Comparison of ENCODE assay signal across 11 cellular contexts in genomic region chr9:91245432-91246313, GRCh38.
DNase-seq lines count a peak whose midpoint lies in the region; ATAC-seq, FAIRE-seq and TF ChIP-seq lines count a peak whose summit lies in the region.
"Had no signal": no experiment of that assay in that cellular context is flagged by ENCODE, and none has a peak within 500 bp of the region (broad histone marks: within the 10 kb centered on the region; RNA-seq: fewer than 3 reads in every experiment).

No MANE protein-coding gene starts in this region.

- peak overlapping the region; percentile 25 for H2AFZ ChIP-seq in neuronal stem cell (ENCODE audit: low read length)

- no peak overlapping the region for H3K4me3 Mint-ChIP-seq in brain

- H3K27me3 ChIP-seq in MG63 (no peaks in the 10 kb centered on the region), neuronal stem cell (ENCODE audit: control insufficient read depth in 3 of 3, insufficient read depth in 3 of 3, low read depth in 1 of 3, low read length in 3 of 3) (no peaks in the 10 kb centered on the region), body of pancreas (no peaks in the 10 kb centered on the region)
- H3K27me3 ChIP-seq: thyroid gland had no signal

- no peak overlapping the region for H4K8ac ChIP-seq in neuronal stem cell (ENCODE audit: low read depth, low read length)

- no peak overlapping the region for H4K91ac ChIP-seq in neuronal stem cell (ENCODE audit: low read depth, low read length, poor library complexity)

- TF ChIP-seq CTCF in brain (conservative IDR thresholded peaks at IDR 0.05) (no peak), body of pancreas (IDR thresholded peaks at IDR 0.05) (no peak)

- H3K4ac ChIP-seq in neuronal stem cell (ENCODE audit: low read length): no peak overlapping the region

- H3K27ac ChIP-seq in neuronal stem cell (replicated peaks; ENCODE audit: low read length) (peak overlapping the region; percentile 13), body of pancreas (no peak overlapping the region)
- H3K27ac ChIP-seq: 22Rv1, thyroid gland had no signal

- H3K9ac ChIP-seq in neuronal stem cell (ENCODE audit: low read depth, low read length, poor library complexity): no peak overlapping the region

- no peak for ATAC-seq in body of pancreas

- H2BK15ac ChIP-seq in neuronal stem cell (ENCODE audit: low read length): no peak overlapping the region

- no CpG with 5 or more reads among the region's 8 CpGs for WGBS in neuronal stem cell (ENCODE audit: extremely low coverage in 2 of 2, insufficient read length in 2 of 2, insufficient replicate concordance in 1 of 2), 2 donors
- 69% methylated on average over 8 of the region's 8 CpGs for WGBS in body of pancreas, 2 donors

- H3K27me3 Mint-ChIP-seq in brain: no peaks in the 10 kb centered on the region

- no peaks in the 10 kb centered on the region for H3K9me3 Mint-ChIP-seq in brain

- H3K9me3 ChIP-seq in MG63: no peaks in the 10 kb centered on the region
- H3K9me3 ChIP-seq in neuronal stem cell (replicated peaks in 1 of 2; ENCODE audit: control insufficient read depth in 2 of 2, insufficient read depth in 1 of 2, low read depth in 1 of 2, low read length in 2 of 2): no peaks in the 10 kb centered on the region
- H3K9me3 ChIP-seq in body of pancreas: no peaks in the 10 kb centered on the region
- H3K9me3 ChIP-seq: thyroid gland had no signal

- H3K36me3 ChIP-seq in MG63: no peaks in the 10 kb centered on the region
- no peaks in the 10 kb centered on the region for H3K36me3 ChIP-seq in neuronal stem cell (replicated peaks in 1 of 2; ENCODE audit: control insufficient read depth in 2 of 2, insufficient read depth in 2 of 2, low read length in 2 of 2)
- no peaks in the 10 kb centered on the region for H3K36me3 ChIP-seq in body of pancreas (replicated peaks in 1 of 2; ENCODE audit: insufficient read depth in 1 of 2, low read depth in 2 of 2)
- H3K36me3 ChIP-seq: thyroid gland had no signal

- no peak overlapping the region for H3K23ac ChIP-seq in neuronal stem cell (ENCODE audit: low read depth, low read length, poor library complexity)

- no peak overlapping the region for H3K4me2 ChIP-seq in neuronal stem cell (ENCODE audit: insufficient read depth, low read length, poor library complexity, severe bottlenecking)

- peaks cover 3% of the 10 kb centered on the region for H3K79me1 ChIP-seq in neuronal stem cell (ENCODE audit: low read depth, low read length)

- H3K36me3 Mint-ChIP-seq in brain: no peaks in the 10 kb centered on the region

- H2BK120ac ChIP-seq in neuronal stem cell (ENCODE audit: low read depth, low read length): no peak overlapping the region

- H3K27ac Mint-ChIP-seq in brain: peak overlapping the region in 3 of 5 experiments; percentile 4 to 16 (median 4)

- peaks cover 32% of the 10 kb centered on the region for H3K4me1 Mint-ChIP-seq in brain

- no peak overlapping the region for H2AK5ac ChIP-seq in neuronal stem cell (ENCODE audit: low read depth, low read length)

- H2BK5ac ChIP-seq in neuronal stem cell (ENCODE audit: low read length): no peak overlapping the region

- DNase-seq in DMS 273 (lab: John Stamatoyannopoulos, UW; ENCODE audit: unreplicated experiment): peak; percentile 2
- no peak for DNase-seq in DMS 273 treated with DMSO at 0.1 percent for 48 hours (lab: John Stamatoyannopoulos, UW)
- peak; percentile 45 for DNase-seq in MG63
- DNase-seq in neuronal stem cell (ENCODE audit: low spot score): no peak
- no peak for DNase-seq in NCI-H2171 treated with DMSO at 0.1 percent for 48 hours (lab: John Stamatoyannopoulos, UW)
- DNase-seq in HTR-8/SVneo (ENCODE audit: insufficient read length, low spot score): no peak
- DNase-seq in body of pancreas: no peak
- DNase-seq: thyroid gland had no signal

- FAIRE-seq in HTR-8/SVneo (lab: Jason Lieb, UNC): no peak
- FAIRE-seq: GM12892 had no signal

- intact Hi-C loops in body of pancreas (cut with DNase I): no loop called here

- peaks cover 9 to 13% of the 10 kb centered on the region in 2 donors for H3K4me1 ChIP-seq in neuronal stem cell (ENCODE audit: control insufficient read depth in 2 of 2, insufficient read depth in 1 of 2, low read depth in 1 of 2, low read length in 2 of 2)
- peaks cover 7% of the 10 kb centered on the region for H3K4me1 ChIP-seq in body of pancreas

- H3K14ac ChIP-seq in neuronal stem cell (ENCODE audit: low read length): no peak overlapping the region

- H2BK12ac ChIP-seq in neuronal stem cell (ENCODE audit: low read length): no peak overlapping the region

- H3K18ac ChIP-seq in neuronal stem cell (ENCODE audit: low read length): peak overlapping the region; percentile 6

- no peak overlapping the region for H3K4me3 ChIP-seq in MG63
- H3K4me3 ChIP-seq in neuronal stem cell (ENCODE audit: low read length in 2 of 2): no peak overlapping the region
- no peak overlapping the region for H3K4me3 ChIP-seq in body of pancreas
- H3K4me3 ChIP-seq: thyroid gland had no signal

- no peak for TF ChIP-seq POLR2A in body of pancreas (IDR thresholded peaks at IDR 0.05)

Comparison
In these comparisons a context has a peak if more than half of its experiments do, and no peak if none do; other contexts are left out.
1. DNase-seq: peak in DMS 273 (single experiment) and MG63 (single experiment); none in DMS 273 treated with DMSO at 0.1 percent for 48 hours (single experiment), neuronal stem cell (single experiment), NCI-H2171 treated with DMSO at 0.1 percent for 48 hours (single experiment), HTR-8/SVneo (single experiment) and body of pancreas (0 of 4).